Comparison of ENCODE assay signal across 34 cellular contexts in genomic region chr12:63029676-63030075, GRCh38.
"Had no signal": no experiment of that assay in that cellular context is flagged by ENCODE, and none has a peak within 500 bp of the region (broad histone marks: within the 10 kb centered on the region; RNA-seq: fewer than 3 reads in every experiment).

No MANE protein-coding gene starts in this region.

- H3K36me3 ChIP-seq: MG63 had no signal

- H3K27ac ChIP-seq: KMS-11 had no signal

- H3K27me3 ChIP-seq: MG63 had no signal

- H3K9me3 ChIP-seq: MG63 had no signal

- H3K4me3 ChIP-seq: MG63 had no signal

- DNase-seq: Karpas-422, Kasumi-1, MG63, MM.1S, MV-4-11, NCI-H1048, NCI-H1092, NCI-H1092 treated with DMSO at 0.1 percent for 48 hours, NCI-H1105, NCI-H1105 treated with DMSO at 0.1 percent for 48 hours, NCI-H1417, NCI-H1417 treated with DMSO at 0.1 percent for 48 hours, NCI-H1436, NCI-H1436 treated with DMSO at 0.1 percent for 48 hours, NCI-H146, NCI-H1694, NCI-H1694 treated with DMSO at 0.1 percent for 48 hours, NCI-H187, NCI-H187 treated with DMSO at 0.1 percent for 48 hours, NCI-H1930, NCI-H2029, NCI-H2029 treated with DMSO at 0.1 percent for 48 hours, NCI-H2081, NCI-H2081 treated with DMSO at 0.1 percent for 48 hours, NCI-H2107, NCI-H2171, NCI-H2171 treated with DMSO at 0.1 percent for 48 hours, NCI-H2227 treated with DMSO at 0.1 percent for 48 hours, NCI-H226, NCI-H345, NCI-H446, NCI-H446 treated with DMSO at 0.1 percent for 48 hours, NCI-H510A had no signal
